ENCODE assay signal across 11 cellular contexts in genomic region chr16:73315645-73316044, GRCh38.
DNase-seq lines count a peak whose midpoint lies in the region; ATAC-seq, FAIRE-seq and TF ChIP-seq lines count a peak whose summit lies in the region.
"Had no signal": no experiment of that assay in that cellular context is flagged by ENCODE, and none has a peak within 500 bp of the region (broad histone marks: within the 10 kb centered on the region; RNA-seq: fewer than 3 reads in every experiment).

No MANE protein-coding gene starts in this region.

- H3K27ac Mint-ChIP-seq in naive thymus-derived CD4-positive, alpha-beta T cell = no peak overlapping the region
- H3K27ac Mint-ChIP-seq: activated CD4-positive, alpha-beta memory T cell treated with anti-CD3 and anti-CD28 coated beads for 36 hours; stimulated activated naive CD8-positive, alpha-beta T cell treated with anti-CD3 and anti-CD28 coated beads, Interleukin-15, Interleukin-2, amounts not matched to agents 100 ng/mL and 50 ng/mL, for 24 hours had no signal

- no peaks in the 10 kb centered on the region for H3K36me3 Mint-ChIP-seq in naive thymus-derived CD4-positive, alpha-beta T cell
- H3K36me3 Mint-ChIP-seq: activated CD4-positive, alpha-beta memory T cell treated with anti-CD3 and anti-CD28 coated beads for 36 hours had no signal

- H3K9ac ChIP-seq in colonic mucosa (ENCODE audit: low read depth in 2 of 2, low read length in 2 of 2) = no peak overlapping the region
- H3K9ac ChIP-seq: SK-N-SH had no signal

- H3K27me3 ChIP-seq in colonic mucosa = no peaks in the 10 kb centered on the region
- no peaks in the 10 kb centered on the region for H3K27me3 ChIP-seq in naive thymus-derived CD4-positive, alpha-beta T cell (ENCODE audit: control insufficient read depth in 2 of 2, insufficient read depth in 2 of 2, low read length in 2 of 2)
- no peaks in the 10 kb centered on the region for H3K27me3 ChIP-seq in breast epithelium

- peak; percentile 92 for ATAC-seq in GM21367 (IDR thresholded peaks at IDR 0.05; ENCODE audit: unreplicated experiment)
- ATAC-seq in HG03064 (IDR thresholded peaks at IDR 0.05; ENCODE audit: low read depth, unreplicated experiment) = peak; percentile 73
- no peak for ATAC-seq in naive thymus-derived CD4-positive, alpha-beta T cell

- no peaks in the 10 kb centered on the region for H3K4me1 Mint-ChIP-seq in naive thymus-derived CD4-positive, alpha-beta T cell

- H3K9me3 ChIP-seq in colonic mucosa (no peaks in the 10 kb centered on the region), breast epithelium (no peaks in the 10 kb centered on the region)
- H3K9me3 ChIP-seq in naive thymus-derived CD4-positive, alpha-beta T cell (ENCODE audit: control insufficient read depth in 2 of 3, low read length in 3 of 3) = no peaks in the 10 kb centered on the region
- H3K9me3 ChIP-seq: SK-N-SH had no signal

- no peaks in the 10 kb centered on the region for H3K4me1 ChIP-seq in colonic mucosa
- no peaks in the 10 kb centered on the region for H3K4me1 ChIP-seq in naive thymus-derived CD4-positive, alpha-beta T cell (ENCODE audit: control insufficient read depth in 2 of 2, insufficient read depth in 2 of 2, low read length in 2 of 2)
- H3K4me1 ChIP-seq in breast epithelium = no peaks in the 10 kb centered on the region

- H3K27ac ChIP-seq in colonic mucosa (no peak overlapping the region), breast epithelium (no peak overlapping the region)
- H3K27ac ChIP-seq in naive thymus-derived CD4-positive, alpha-beta T cell (ENCODE audit: low read depth, low read length) = no peak overlapping the region

- no peaks in the 10 kb centered on the region for H3K36me3 ChIP-seq in colonic mucosa
- H3K36me3 ChIP-seq in naive thymus-derived CD4-positive, alpha-beta T cell (ENCODE audit: control insufficient read depth in 2 of 3, insufficient read depth in 3 of 3, low read length in 3 of 3) = no peaks in the 10 kb centered on the region
- H3K36me3 ChIP-seq in breast epithelium = no peaks in the 10 kb centered on the region

- TF ChIP-seq CTCF in NB4 (IDR thresholded peaks at IDR 0.05; ENCODE audit: low read depth, low read length) (no peak), colonic mucosa (IDR thresholded peaks at IDR 0.05) (no peak), breast epithelium (IDR thresholded peaks at IDR 0.05) (no peak)

- CTCF ChIA-PET in naive thymus-derived CD4-positive, alpha-beta T cell (lab: Charles Lee) = no interaction called here

- intact Hi-C loops in colonic mucosa (cut with DNase I) (no loop called here), breast epithelium (cut with DNase I; ENCODE audit: low total_unique reads) (no loop called here)
- intact Hi-C loops in naive thymus-derived CD4-positive, alpha-beta T cell (cut with micrococcal nuclease) = no loop called here

- no peaks in the 10 kb centered on the region for H3K27me3 Mint-ChIP-seq in naive thymus-derived CD4-positive, alpha-beta T cell
- H3K27me3 Mint-ChIP-seq: activated CD4-positive, alpha-beta memory T cell treated with anti-CD3 and anti-CD28 coated beads for 36 hours; stimulated activated naive CD8-positive, alpha-beta T cell treated with anti-CD3 and anti-CD28 coated beads, Interleukin-15, Interleukin-2, amounts not matched to agents 100 ng/mL and 50 ng/mL, for 24 hours had no signal

- no peak overlapping the region for H3K4me3 Mint-ChIP-seq in naive thymus-derived CD4-positive, alpha-beta T cell
- H3K4me3 Mint-ChIP-seq: activated CD4-positive, alpha-beta memory T cell treated with anti-CD3 and anti-CD28 coated beads for 36 hours; stimulated activated naive CD8-positive, alpha-beta T cell treated with anti-CD3 and anti-CD28 coated beads, Interleukin-15, Interleukin-2, amounts not matched to agents 100 ng/mL and 50 ng/mL, for 24 hours had no signal

- FAIRE-seq in GM18507 (lab: Jason Lieb, UNC) = peak; percentile 59

- POLR2A ChIA-PET in naive thymus-derived CD4-positive, alpha-beta T cell (lab: Charles Lee) = no interaction called here

- peaks cover 0 to 9% (median 4%) of the 10 kb centered on the region in 11 donors for H3K9me3 Mint-ChIP-seq in naive thymus-derived CD4-positive, alpha-beta T cell

- no peak for TF ChIP-seq POLR2A in NB4 (IDR thresholded peaks at IDR 0.05; ENCODE audit: extremely low read depth, insufficient read length)
- no peak for TF ChIP-seq POLR2A in breast epithelium (IDR thresholded peaks at IDR 0.05)

- DNase-seq in GM18507 (ENCODE audit: extremely low spot score, insufficient read length, low read depth) (peak; percentile 25), NB4 (ENCODE audit: low read depth) (peak; percentile 81), colonic mucosa (no peak), UCSD-AML1 (lab: John Stamatoyannopoulos, UW; ENCODE audit: unreplicated experiment) (no peak), breast epithelium (ENCODE audit: low spot score in 2 of 2) (no peak)
- no peak for DNase-seq in naive thymus-derived CD4-positive, alpha-beta T cell
- DNase-seq: activated CD4-positive, alpha-beta memory T cell treated with anti-CD3 and anti-CD28 coated beads for 36 hours; SK-N-SH had no signal

- H3K4me3 ChIP-seq in NB4 (ENCODE audit: low read depth, low read length) (no peak overlapping the region), colonic mucosa (no peak overlapping the region), breast epithelium (no peak overlapping the region)
- no peak overlapping the region for H3K4me3 ChIP-seq in naive thymus-derived CD4-positive, alpha-beta T cell (ENCODE audit: low read length)

Comparison
In these comparisons a context has a peak if more than half of its experiments do, and no peak if none do; other contexts are left out.
1. DNase-seq: peak in GM18507 (single experiment) and NB4 (single experiment); none in colonic mucosa (single experiment), UCSD-AML1 (single experiment), naive thymus-derived CD4-positive, alpha-beta T cell (0 of 9) and breast epithelium (0 of 2).